Comparison of ENCODE assay signal across 24 cellular contexts in genomic region chr20:24481188-24481587, GRCh38. TPM values are rescaled to one million over a fixed set of nuclear protein-coding genes. Genes with fewer than 3 reads are reported as not detected.
"Had no signal": no experiment of that assay in that cellular context is flagged by ENCODE, and none has a peak within 500 bp of the region (broad histone marks: within the 10 kb centered on the region; RNA-seq: fewer than 3 reads in every experiment).

No MANE protein-coding gene starts in this region.

- H3K36me3 ChIP-seq: colonic mucosa, gastroesophageal sphincter, heart right ventricle, neural progenitor cell, thoracic aorta, tibial nerve, upper lobe of left lung had no signal

- ATAC-seq: esophagus mucosa; gastroesophageal sphincter; left colon; naive thymus-derived CD4-positive, alpha-beta T cell; psoas muscle; stimulated activated naive B cell treated with anti-CD40 and anti-IgM and Interleukin-4, amounts not matched to agents 10 μg/mL and 1 μg/mL and 100 μg/mL, for 72 hours had no signal

- H3K27ac ChIP-seq: colonic mucosa, epithelial cell of prostate, gastroesophageal sphincter, heart right ventricle, neural progenitor cell, psoas muscle, skin epidermis, thoracic aorta, tibial nerve, upper lobe of left lung had no signal

- H3K9me3 ChIP-seq: colonic mucosa, gastroesophageal sphincter, heart right ventricle, psoas muscle, thoracic aorta, tibial nerve, upper lobe of left lung had no signal

- DNase-seq: central memory CD4-positive, alpha-beta T cell; colonic mucosa; effector CD8-positive, alpha-beta T cell; endodermal cell; foreskin fibroblast; heart right ventricle; hippocampal formation; left colon; midbrain; naive thymus-derived CD4-positive, alpha-beta T cell; nucleus accumbens; psoas muscle; stimulated activated CD4-positive, alpha-beta T cell treated with anti-CD3 and anti-CD28 coated beads, Interleukin-15, amount 100 ng/mL, for 24 hours; stimulated activated CD4-positive, alpha-beta T cell treated with anti-CD3 and anti-CD28 coated beads, Interleukin-2, amount 100 ng/mL, for 48 hours; stimulated activated naive B cell treated with anti-CD40 and anti-IgM and Interleukin-4, amounts not matched to agents 10 μg/mL and 1 μg/mL and 100 μg/mL, for 72 hours; upper lobe of left lung had no signal

- H3K4me1 ChIP-seq: colonic mucosa, gastroesophageal sphincter, psoas muscle, tibial nerve, upper lobe of left lung had no signal

- H3K27me3 ChIP-seq: colonic mucosa, neural progenitor cell, tibial nerve, upper lobe of left lung had no signal

- H3K4me3 ChIP-seq: colonic mucosa, gastroesophageal sphincter, heart right ventricle, lung, neural progenitor cell, psoas muscle, skin epidermis, thoracic aorta, tibial nerve, upper lobe of left lung had no signal

RNA-seq across cellular contexts. Expression of gene SYNDIG1, which starts 11.8 kb away (rescaled TPM):
- total RNA-seq: naive thymus-derived CD4-positive, alpha-beta T cell; psoas muscle had no signal
- polyA plus RNA-seq: naive thymus-derived CD4-positive, alpha-beta T cell had no signal
